26 cellular contexts compared by ENCODE assay signal in genomic region chr11:21545701-21546100, GRCh38.
DNase-seq lines count a peak whose midpoint lies in the region; ATAC-seq, FAIRE-seq and TF ChIP-seq lines count a peak whose summit lies in the region.
"Had no signal": no experiment of that assay in that cellular context is flagged by ENCODE, and none has a peak within 500 bp of the region (broad histone marks: within the 10 kb centered on the region; RNA-seq: fewer than 3 reads in every experiment).

No MANE protein-coding gene starts in this region.

- no peaks in the 10 kb centered on the region for H3K9me3 ChIP-seq in Karpas-422 (ENCODE audit: low read length)
- no peaks in the 10 kb centered on the region for H3K9me3 ChIP-seq in GM12878 (replicated peaks; ENCODE audit: control insufficient read depth, insufficient read depth, low read length)
- no peaks in the 10 kb centered on the region for H3K9me3 ChIP-seq in psoas muscle
- H3K9me3 ChIP-seq: BE2C had no signal

- H3K27me3 ChIP-seq in Karpas-422 (ENCODE audit: low read length) (no peaks in the 10 kb centered on the region), GM12878 (replicated peaks in 1 of 2; ENCODE audit: control insufficient read depth in 2 of 2, insufficient read depth in 2 of 2, low read length in 1 of 2) (no peaks in the 10 kb centered on the region), psoas muscle (ENCODE audit: insufficient read depth in 3 of 3, low read length in 2 of 3) (no peaks in the 10 kb centered on the region)
- H3K27me3 ChIP-seq: BE2C had no signal

- RAD21 ChIA-PET in GM12878 (lab: Charles Lee; ENCODE audit: unreplicated experiment), result no interaction called here

- H3K4me2 ChIP-seq in Karpas-422 (ENCODE audit: low read depth, low read length, poor library complexity, severe bottlenecking), result no peak overlapping the region
- no peak overlapping the region for H3K4me2 ChIP-seq in GM12878 (ENCODE audit: control insufficient read depth, insufficient read depth)

- CTCF ChIA-PET in GM12878 (lab: Yijun Ruan, JAX), result interaction anchor here (0.7 kb wide), 1 partner anchor 87 kb away, joined by 3 read pairs; no protein-coding TSS in a partner anchor

- H2AFZ ChIP-seq in Karpas-422 (ENCODE audit: low read length) (peak overlapping the region; percentile 48; the same call in 1 of the 2 replicates), GM12878 (ENCODE audit: control insufficient read depth, low read depth, low read length) (no peak overlapping the region)
- H2AFZ ChIP-seq: GM23248 had no signal

- H4K20me1 ChIP-seq in Karpas-422 (ENCODE audit: insufficient read depth, low read depth, low read length) (no peaks in the 10 kb centered on the region), GM12878 (ENCODE audit: control insufficient read depth, insufficient read depth) (no peaks in the 10 kb centered on the region)

- H3K9me2 ChIP-seq in Karpas-422 (replicated peaks; ENCODE audit: insufficient read depth, low read length), result no peaks in the 10 kb centered on the region

- no peak for FAIRE-seq in GM12878 (lab: Jason Lieb, UNC)
- FAIRE-seq: A204.1, G401.6, GM12892, GM18507, H54, HepG2 had no signal

- peak; percentile 48; the same call in 2 of the 3 replicates for ATAC-seq in GM12878
- no peak for ATAC-seq in psoas muscle
- ATAC-seq: HCT116, HepG2 had no signal

- in situ Hi-C loops in GM12878 (cut with MboI), result no loop called here

- WGBS in GM12878 (ENCODE audit: insufficient coverage, insufficient replicate concordance, low lambda C conversion rate, missing lambda C conversion rate), result 0% methylated on average over 1 of the region's 1 CpG
- WGBS in psoas muscle, 3 donors, result 39 to 88% (median 61%) methylated on average over 1 of the region's 1 CpG

- POLR2A ChIA-PET in GM12878 (lab: Charles Lee), result no interaction called here

- H3K4me3 ChIP-seq in Karpas-422 (ENCODE audit: low read length) (no peak overlapping the region), GM12878 (no peak overlapping the region), psoas muscle (no peak overlapping the region)
- H3K4me3 ChIP-seq: GM23248 had no signal

- TF ChIP-seq CTCF in GM12878 (IDR thresholded peaks at IDR 0.05 in 2 of 3, conservative IDR thresholded peaks at IDR 0.05 in 1 of 3; ENCODE audit: control insufficient read depth in 2 of 3, extremely low read depth in 1 of 3, insufficient read depth in 1 of 3, low read depth in 3 of 3, low read length in 3 of 3), result no peak
- TF ChIP-seq CTCF in psoas muscle (IDR thresholded peaks at IDR 0.05), result no peak

- no peaks in the 10 kb centered on the region for H3K79me2 ChIP-seq in Karpas-422 (ENCODE audit: low read length)
- H3K79me2 ChIP-seq in GM12878 (ENCODE audit: control insufficient read depth, insufficient read depth, low read length), result no peaks in the 10 kb centered on the region

- DNase-seq in Karpas-422 (no peak), NCI-H69 (lab: John Stamatoyannopoulos, UW) (peak; percentile 30), GM12878 (ENCODE audit: low read depth, low spot score) (no peak), NCI-H2196 treated with DMSO at 0.1 percent for 48 hours (lab: John Stamatoyannopoulos, UW; ENCODE audit: unreplicated experiment) (no peak), nucleus accumbens (lab: John Stamatoyannopoulos, UW) (no peak), psoas muscle (no peak)
- DNase-seq in stimulated activated naive CD4-positive, alpha-beta T cell treated with Interleukin-2 at 50 U/mL for 16 hours (lab: John Stamatoyannopoulos, UW), result no peak
- DNase-seq: ACHN; BE2C; C1 segment of cervical spinal cord; CD4-positive, CD25-positive, alpha-beta regulatory T cell; CD8-positive, alpha-beta memory T cell; COR-L47; DMS 273 treated with DMSO at 0.1 percent for 48 hours; DMS53; DND-41; EL; GM23248; HFFc6 had no signal

- BruUV-seq in GM12878 (replicated peaks; lab: Mats Ljungman, UMichigan), result no TSS peak

- H3K4me1 ChIP-seq in Karpas-422 (ENCODE audit: low read length) (peaks cover 22% of the 10 kb centered on the region), GM12878 (ENCODE audit: control insufficient read depth, insufficient read depth, low read length) (no peaks in the 10 kb centered on the region), psoas muscle (no peaks in the 10 kb centered on the region)
- H3K4me1 ChIP-seq: BE2C had no signal

- no peak for TF ChIP-seq POLR2A in GM12878 (IDR thresholded peaks at IDR 0.05; ENCODE audit: low read depth, low read length)

- SMC1A ChIA-PET in GM12878 (lab: Charles Lee; ENCODE audit: uncharacterized antibody, unreplicated experiment), result interaction anchor here (1.0 to 2.4 kb wide), 4 partner anchors 10 to 83 kb away, joined by 3 to 9 read pairs (median 3); no protein-coding TSS in a partner anchor

- TF ChIP-seq RAD21 in GM12878 (IDR thresholded peaks at IDR 0.05; ENCODE audit: insufficient read depth, low read depth, low read length), result no peak

- no peak for TF ChIP-seq EP300 in GM12878 (IDR thresholded peaks at IDR 0.05; ENCODE audit: borderline replicate concordance in 1 of 2, control insufficient read depth in 1 of 2, low read depth in 2 of 2, low read length in 2 of 2)

- H3K27ac ChIP-seq in Karpas-422 (ENCODE audit: low read length), result no peak overlapping the region
- no peak overlapping the region for H3K27ac ChIP-seq in GM12878 (ENCODE audit: control insufficient read depth, insufficient read depth)
- H3K27ac ChIP-seq in psoas muscle, result no peak overlapping the region
- H3K27ac ChIP-seq: GM23248 had no signal

- intact Hi-C loops in GM12878 (cut with micrococcal nuclease; ENCODE audit: unreplicated experiment), result no loop called here
- intact Hi-C loops in psoas muscle (cut with DNase I), result no loop called here

- H3K36me3 ChIP-seq in Karpas-422 (ENCODE audit: insufficient read depth, low read length) (no peaks in the 10 kb centered on the region), GM12878 (ENCODE audit: control insufficient read depth in 2 of 2, insufficient read depth in 2 of 2, low read length in 1 of 2) (no peaks in the 10 kb centered on the region), psoas muscle (ENCODE audit: insufficient read depth in 1 of 2, low read depth in 1 of 2) (no peaks in the 10 kb centered on the region)
- H3K36me3 ChIP-seq: BE2C had no signal

- H3K9ac ChIP-seq in Karpas-422 (ENCODE audit: low read length) (no peak overlapping the region), GM12878 (ENCODE audit: control insufficient read depth, insufficient read depth, low read length) (no peak overlapping the region)
- H3K9ac ChIP-seq: GM23248 had no signal

TF ChIP-seq in GM12878, 131 proteins besides CTCF, POLR2A, EP300 and RAD21:
- TF ChIP-seq LARP7 (IDR thresholded peaks at IDR 0.05) (no peak), ZNF384 (IDR thresholded peaks at IDR 0.05; ENCODE audit: borderline replicate concordance, low read depth, low read length) (no peak), MTA3 (IDR thresholded peaks at IDR 0.05; ENCODE audit: borderline replicate concordance, low read length) (no peak), IRF5 (IDR thresholded peaks at IDR 0.05; ENCODE audit: borderline replicate concordance) (no peak), RUNX3 (IDR thresholded peaks at IDR 0.05; ENCODE audit: low read length) (no peak), IKZF1 (conservative IDR thresholded peaks at IDR 0.05) (no peak), SMC3 (IDR thresholded peaks at IDR 0.05; ENCODE audit: borderline replicate concordance, low read length) (no peak), MEF2B (IDR thresholded peaks at IDR 0.05; ENCODE audit: partially characterized antibody, poor library complexity, severe bottlenecking) (no peak)
- TF ChIP-seq, protein P1, sequence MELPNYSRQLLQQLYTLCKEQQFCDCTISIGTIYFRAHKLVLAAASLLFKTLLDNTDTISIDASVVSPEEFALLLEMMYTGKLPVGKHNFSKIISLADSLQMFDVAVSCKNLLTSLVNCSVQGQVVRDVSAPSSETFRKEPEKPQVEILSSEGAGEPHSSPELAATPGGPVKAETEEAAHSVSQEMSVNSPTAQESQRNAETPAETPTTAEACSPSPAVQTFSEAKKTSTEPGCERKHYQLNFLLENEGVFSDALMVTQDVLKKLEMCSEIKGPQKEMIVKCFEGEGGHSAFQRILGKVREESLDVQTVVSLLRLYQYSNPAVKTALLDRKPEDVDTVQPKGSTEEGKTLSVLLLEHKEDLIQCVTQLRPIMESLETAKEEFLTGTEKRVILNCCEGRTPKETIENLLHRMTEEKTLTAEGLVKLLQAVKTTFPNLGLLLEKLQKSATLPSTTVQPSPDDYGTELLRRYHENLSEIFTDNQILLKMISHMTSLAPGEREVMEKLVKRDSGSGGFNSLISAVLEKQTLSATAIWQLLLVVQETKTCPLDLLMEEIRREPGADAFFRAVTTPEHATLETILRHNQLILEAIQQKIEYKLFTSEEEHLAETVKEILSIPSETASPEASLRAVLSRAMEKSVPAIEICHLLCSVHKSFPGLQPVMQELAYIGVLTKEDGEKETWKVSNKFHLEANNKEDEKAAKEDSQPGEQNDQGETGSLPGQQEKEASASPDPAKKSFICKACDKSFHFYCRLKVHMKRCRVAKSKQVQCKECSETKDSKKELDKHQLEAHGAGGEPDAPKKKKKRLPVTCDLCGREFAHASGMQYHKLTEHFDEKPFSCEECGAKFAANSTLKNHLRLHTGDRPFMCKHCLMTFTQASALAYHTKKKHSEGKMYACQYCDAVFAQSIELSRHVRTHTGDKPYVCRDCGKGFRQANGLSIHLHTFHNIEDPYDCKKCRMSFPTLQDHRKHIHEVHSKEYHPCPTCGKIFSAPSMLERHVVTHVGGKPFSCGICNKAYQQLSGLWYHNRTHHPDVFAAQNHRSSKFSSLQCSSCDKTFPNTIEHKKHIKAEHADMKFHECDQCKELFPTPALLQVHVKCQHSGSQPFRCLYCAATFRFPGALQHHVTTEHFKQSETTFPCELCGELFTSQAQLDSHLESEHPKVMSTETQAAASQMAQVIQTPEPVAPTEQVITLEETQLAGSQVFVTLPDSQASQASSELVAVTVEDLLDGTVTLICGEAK (IDR thresholded peaks at IDR 0.05; ENCODE audit: borderline replicate concordance), result no peak
